ENCODE assay signal across 25 cellular contexts in genomic region chr6:122339661-122340060, GRCh38.
"Had no signal": no experiment of that assay in that cellular context is flagged by ENCODE, and none has a peak within 500 bp of the region (broad histone marks: within the 10 kb centered on the region; RNA-seq: fewer than 3 reads in every experiment).

No MANE protein-coding gene starts in this region.

- H3K27me3 ChIP-seq: left lung, ovary, right atrium auricular region, right lobe of liver, stomach, testis, thyroid gland, transverse colon, upper lobe of left lung, vagina had no signal

- H3K4me1 ChIP-seq: left lung, lower lobe of right lung, right atrium auricular region, right lobe of liver, stomach, testis, thyroid gland, transverse colon, upper lobe of left lung, vagina had no signal

- H3K36me3 Mint-ChIP-seq: immature natural killer cell; stimulated activated naive B cell treated with anti-CD40 and anti-IgM and Interleukin-4, amounts not matched to agents 10 μg/mL and 1 μg/mL and 100 μg/mL, for 72 hours had no signal

- H3K9me3 ChIP-seq: left lung, lower lobe of right lung, ovary, right atrium auricular region, right lobe of liver, stomach, testis, thyroid gland, transverse colon, upper lobe of left lung, vagina had no signal

- ATAC-seq: left colon; left lung; lower lobe of right lung; naive thymus-derived CD8-positive, alpha-beta T cell; right lobe of liver; stimulated activated naive B cell treated with anti-CD40 and anti-IgM and Interleukin-4, amounts not matched to agents 10 μg/mL and 1 μg/mL and 100 μg/mL, for 72 hours; stimulated activated naive CD8-positive, alpha-beta T cell treated with anti-CD3 and anti-CD28 coated beads, Interleukin-15, Interleukin-2, amounts not matched to agents 100 U/mL and 50 U/mL, for 24 hours had no signal

- H3K27ac Mint-ChIP-seq: immature natural killer cell; naive thymus-derived CD8-positive, alpha-beta T cell; progenitor cell of endocrine pancreas; stimulated activated naive B cell treated with anti-CD40 and anti-IgM and Interleukin-4, amounts not matched to agents 10 μg/mL and 1 μg/mL and 100 μg/mL, for 72 hours had no signal

- H3K27ac ChIP-seq: left lung, lower lobe of right lung, ovary, right atrium auricular region, right lobe of liver, stomach, testis, thyroid gland, transverse colon, upper lobe of left lung, vagina had no signal

- H3K4me1 Mint-ChIP-seq: immature natural killer cell; naive thymus-derived CD8-positive, alpha-beta T cell; stimulated activated naive B cell treated with anti-CD40 and anti-IgM and Interleukin-4, amounts not matched to agents 10 μg/mL and 1 μg/mL and 100 μg/mL, for 72 hours had no signal

- DNase-seq: hypothalamus; immature natural killer cell; kidney; left colon; left lung; lower lobe of right lung; mammary epithelial cell; mesenchymal stem cell; naive thymus-derived CD8-positive, alpha-beta T cell; ovary; right lobe of liver; stimulated activated CD4-positive, alpha-beta T cell treated with anti-CD3 and anti-CD28 coated beads, Interleukin-1b, Interleukin-23, amount 100 ng/mL, for 48 hours; stimulated activated CD4-positive, alpha-beta T cell treated with anti-CD3 and anti-CD28 coated beads, Interleukin-2, amount 100 ng/mL, for 48 hours; stimulated activated CD4-positive, alpha-beta T cell treated with anti-CD3 and anti-CD28 coated beads, Interleukin-4, amount 100 ng/mL, for 4 hours; stimulated activated naive B cell treated with anti-CD40 and anti-IgM and Interleukin-4, amounts not matched to agents 10 μg/mL and 1 μg/mL and 100 μg/mL, for 72 hours; stimulated activated naive CD8-positive, alpha-beta T cell treated with anti-CD3 and anti-CD28 coated beads, Interleukin-15, Interleukin-2, amounts not matched to agents 100 U/mL and 50 U/mL, for 24 hours; stomach; testis; thyroid gland; transverse colon; upper lobe of left lung had no signal

- H3K4me3 ChIP-seq: left lung, lower lobe of right lung, ovary, right atrium auricular region, right lobe of liver, smooth muscle cell, stomach, testis, thyroid gland, transverse colon, upper lobe of left lung, vagina had no signal

- H3K4me2 ChIP-seq: smooth muscle cell had no signal

- H3K4me3 Mint-ChIP-seq: immature natural killer cell; naive thymus-derived CD8-positive, alpha-beta T cell; stimulated activated naive B cell treated with anti-CD40 and anti-IgM and Interleukin-4, amounts not matched to agents 10 μg/mL and 1 μg/mL and 100 μg/mL, for 72 hours had no signal

- H3K36me3 ChIP-seq: left lung, lower lobe of right lung, ovary, right atrium auricular region, right lobe of liver, stomach, thyroid gland, transverse colon, upper lobe of left lung, vagina had no signal

- H3K9me3 Mint-ChIP-seq: naive thymus-derived CD8-positive, alpha-beta T cell; stimulated activated naive B cell treated with anti-CD40 and anti-IgM and Interleukin-4, amounts not matched to agents 10 μg/mL and 1 μg/mL and 100 μg/mL, for 72 hours had no signal
